In the genomic region with DNA sequence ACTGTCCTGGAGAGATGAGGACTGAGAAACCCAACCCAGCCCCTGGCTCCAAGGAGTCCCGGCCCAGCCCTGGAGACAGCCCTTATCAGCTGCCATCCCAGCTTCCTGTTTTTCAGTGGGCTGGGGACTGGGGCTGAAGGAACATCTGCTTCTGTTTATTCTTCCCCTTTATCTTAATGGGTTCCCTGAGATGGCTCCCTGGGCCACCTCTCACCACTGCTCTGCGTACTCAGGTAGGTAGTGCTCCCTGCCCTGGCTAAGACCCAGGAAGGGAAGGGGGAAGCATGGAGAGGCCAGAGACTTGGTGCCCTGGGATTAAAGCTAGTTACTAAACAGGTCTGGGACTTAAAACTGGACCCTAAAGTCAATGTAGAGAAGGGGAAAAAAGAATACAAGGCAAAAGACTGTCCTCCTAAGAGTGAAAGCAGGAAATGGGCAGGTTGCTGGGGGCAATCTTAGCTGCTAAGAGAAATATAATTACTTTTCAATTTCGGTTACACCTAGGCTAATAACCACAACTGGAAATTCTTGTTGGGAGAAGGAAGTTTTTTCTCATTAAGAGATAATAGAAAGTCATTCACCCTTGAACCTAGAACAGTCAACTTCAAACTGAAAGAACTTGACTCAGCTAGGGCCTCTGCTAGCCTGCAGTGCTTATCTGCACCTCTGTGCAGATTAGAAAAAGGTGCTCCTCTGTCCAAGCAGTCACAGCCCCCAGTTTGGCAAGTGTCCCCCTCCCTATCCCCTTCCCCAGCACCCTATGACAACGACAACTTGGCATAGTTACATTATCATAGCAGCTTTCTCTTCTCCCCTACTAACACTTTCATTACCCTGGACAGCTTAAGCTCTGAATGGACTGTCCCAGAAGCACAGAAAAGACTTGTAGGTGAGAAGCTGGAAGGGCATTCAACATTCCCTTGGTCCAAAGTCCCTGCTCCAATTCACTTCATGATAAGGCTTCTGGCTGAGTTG, we compare ENCODE assay signal across 8 cellular contexts.
DNase-seq lines count a peak whose midpoint lies in the region; ATAC-seq and TF ChIP-seq lines count a peak whose summit lies in the region.

No MANE protein-coding gene starts in this region.

- CTCF ChIA-PET in RWPE1 (lab: Yijun Ruan, JAX), result interaction anchor here (0.6 to 0.7 kb wide), 3 partner anchors 21 to 1434 kb away, joined by 3 to 4 read pairs (median 3); no protein-coding TSS in a partner anchor

- TF ChIP-seq CTCF in RWPE1 (conservative IDR thresholded peaks at IDR 0.05; ENCODE audit: low read depth), result no peak

- DNase-seq in CMK (ENCODE audit: low read depth), result peak; percentile 64
- DNase-seq in NCI-H748 treated with DMSO at 0.1 percent for 48 hours (lab: John Stamatoyannopoulos, UW), result peak; percentile 61
- DNase-seq in kidney tubule cell (ENCODE audit: low spot score), result peak; percentile 19
- no peak for DNase-seq in NCI-H1694 (lab: John Stamatoyannopoulos, UW)
- DNase-seq in RWPE1 (ENCODE audit: low spot score), result no peak
- no peak for DNase-seq in AG08395 (ENCODE audit: low spot score)
- no peak for DNase-seq in germinal center (ENCODE audit: low spot score)

- POLR2A ChIA-PET in RWPE1 (lab: Yijun Ruan, JAX; ENCODE audit: low non-redundant PET), result interaction anchor here (0.6 kb wide), 1 partner anchor 21 kb away, joined by 9 read pairs; no protein-coding TSS in a partner anchor

- peak; percentile 83 for ATAC-seq in GM19463 (IDR thresholded peaks at IDR 0.05; ENCODE audit: unreplicated experiment)

- no peak overlapping the region for H3K27ac ChIP-seq in RWPE1

Comparison
In these comparisons a context has a peak if more than half of its experiments do, and no peak if none do; other contexts are left out.
1. DNase-seq: peak in CMK (single experiment), NCI-H748 treated with DMSO at 0.1 percent for 48 hours (single experiment) and kidney tubule cell (single experiment); none in NCI-H1694 (single experiment), RWPE1 (single experiment), AG08395 (single experiment) and germinal center (single experiment).